ENCODE assay signal across 10 cellular contexts in the genomic region with DNA sequence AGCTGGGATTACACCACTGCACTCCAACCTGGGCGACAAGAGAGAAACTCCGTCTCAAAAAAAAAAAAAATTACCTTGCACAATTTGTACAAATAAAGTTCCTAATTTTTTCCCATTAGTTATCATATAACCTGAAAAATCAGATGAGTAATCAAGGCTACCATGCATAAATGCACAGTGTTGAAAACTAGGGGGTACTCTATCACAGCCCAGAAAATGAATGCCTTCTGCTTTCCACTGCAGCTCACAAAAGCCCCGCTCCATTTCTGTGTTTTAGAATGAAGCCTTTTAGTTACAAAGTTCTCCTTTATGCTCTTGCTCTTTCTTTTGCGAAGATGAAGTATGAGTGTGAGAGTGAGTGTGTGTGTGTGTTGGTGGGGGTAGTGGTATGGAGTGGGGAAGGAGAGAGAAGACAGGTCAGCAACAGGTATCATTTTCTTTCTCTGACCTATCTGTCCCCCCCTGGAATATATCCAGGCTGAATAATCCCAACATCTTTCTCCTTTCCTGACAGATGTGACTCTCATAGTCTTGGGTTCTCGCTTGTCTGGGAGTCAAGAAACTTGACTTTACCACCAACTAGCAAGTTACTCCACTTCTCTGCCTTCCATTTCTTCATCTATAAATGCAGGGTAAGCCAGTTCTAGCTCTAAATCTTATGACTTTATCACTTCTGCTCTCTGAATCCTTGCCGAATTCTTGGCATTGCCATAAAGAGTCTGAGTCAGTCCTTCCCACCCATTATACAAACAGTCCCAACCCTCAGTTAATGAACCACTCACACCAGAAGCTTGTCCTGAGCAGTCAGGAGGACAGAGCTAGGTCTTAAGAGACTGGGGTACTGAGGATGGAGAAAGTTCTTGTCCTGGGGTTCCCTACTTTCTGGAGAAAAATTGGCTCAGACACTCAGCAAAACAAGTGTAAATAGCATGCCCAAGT. TPM values are rescaled to one million over a fixed set of nuclear protein-coding genes. Genes with fewer than 3 reads are reported as not detected.
DNase-seq lines count a peak whose midpoint lies in the region; ATAC-seq, FAIRE-seq and TF ChIP-seq lines count a peak whose summit lies in the region.
"Had no signal": no experiment of that assay in that cellular context is flagged by ENCODE, and none has a peak within 500 bp of the region (broad histone marks: within the 10 kb centered on the region; RNA-seq: fewer than 3 reads in every experiment).

No MANE protein-coding gene starts in this region.

- peak overlapping the region; percentile 49 for H3K27ac ChIP-seq in muscle layer of duodenum (ENCODE audit: low read length)

- no peak for ATAC-seq in central memory CD8-positive, alpha-beta T cell (replicated peaks; ENCODE audit: extremely low read depth, poor library complexity, severe bottlenecking)
- ATAC-seq in HG02981 (IDR thresholded peaks at IDR 0.05; ENCODE audit: unreplicated experiment) = no peak

- peaks cover 80% of the 10 kb centered on the region for H3K36me3 Mint-ChIP-seq in central memory CD8-positive, alpha-beta T cell (ENCODE audit: insufficient read depth)

- peak; percentile 87 for DNase-seq in AG20443 (ENCODE audit: low spot score)
- DNase-seq in LHCN-M2 (ENCODE audit: low read depth) = peak; percentile 76
- DNase-seq in central memory CD8-positive, alpha-beta T cell (ENCODE audit: low spot score in 2 of 2) = no peak
- DNase-seq in GM12891 (ENCODE audit: insufficient read length, low spot score) = no peak
- DNase-seq in hippocampal formation (lab: John Stamatoyannopoulos, UW) = no peak
- no peak for DNase-seq in NCI-H82 (lab: John Stamatoyannopoulos, UW)

- H3K9me3 ChIP-seq in muscle layer of duodenum (ENCODE audit: control insufficient read depth in 1 of 2, low read length in 2 of 2) = no peaks in the 10 kb centered on the region

- H3K9me3 Mint-ChIP-seq in central memory CD8-positive, alpha-beta T cell = no peaks in the 10 kb centered on the region

- peaks cover 54% of the 10 kb centered on the region for H3K4me1 Mint-ChIP-seq in central memory CD8-positive, alpha-beta T cell

- peak overlapping the region; percentile 14 for H3K4me3 Mint-ChIP-seq in central memory CD8-positive, alpha-beta T cell

- no peak overlapping the region for H3K4me3 ChIP-seq in muscle layer of duodenum (ENCODE audit: low read depth in 1 of 2, low read length in 2 of 2)

- no peaks in the 10 kb centered on the region for H3K36me3 ChIP-seq in muscle layer of duodenum (ENCODE audit: control insufficient read depth in 1 of 2, insufficient read depth in 2 of 2, low read length in 2 of 2)

- H3K27ac Mint-ChIP-seq in central memory CD8-positive, alpha-beta T cell (ENCODE audit: low read depth) = peak overlapping the region; percentile 74

- no peaks in the 10 kb centered on the region for H3K27me3 Mint-ChIP-seq in central memory CD8-positive, alpha-beta T cell

- FAIRE-seq in GM12891 (lab: Jason Lieb, UNC) = no peak

- H3K4me1 ChIP-seq in muscle layer of duodenum (ENCODE audit: control insufficient read depth in 1 of 2, insufficient read depth in 2 of 2, low read length in 2 of 2) = peaks cover 0 to 3% of the 10 kb centered on the region in 2 donors

- no peak for TF ChIP-seq POLR2A in GM12891 (IDR thresholded peaks at IDR 0.05; ENCODE audit: low read depth, low read length)

- no peaks in the 10 kb centered on the region for H3K27me3 ChIP-seq in muscle layer of duodenum (ENCODE audit: low read depth, low read length)

TF ChIP-seq in GM12891, 5 proteins besides CTCF, POLR2A, EP300 and RAD21:
- no peak for TF ChIP-seq TAF1 (IDR thresholded peaks at IDR 0.05; ENCODE audit: low read depth, low read length)
- TF ChIP-seq POU2F2 (IDR thresholded peaks at IDR 0.05; ENCODE audit: low read depth, low read length) = no peak
- no peak for TF ChIP-seq SPI1 (IDR thresholded peaks at IDR 0.05; ENCODE audit: low read depth, low read length)
- TF ChIP-seq POLR2AphosphoS5 (IDR thresholded peaks at IDR 0.05; ENCODE audit: low read depth, low read length) = no peak
- TF ChIP-seq PAX5 (IDR thresholded peaks at IDR 0.05; ENCODE audit: insufficient read depth, low read length, severe bottlenecking) = no peak

RNA-seq across cellular contexts. Expression of gene BIN2, which starts 16.1 kb away (rescaled TPM):
- not detected in 2 replicates for total RNA-seq in LHCN-M2 (2014; rRNA removed)
- polyA plus RNA-seq in LHCN-M2 (2012) = not detected
- 18.6 TPM for polyA plus RNA-seq in GM12891 (2012; ENCODE audit: low read depth, missing spikeins)

RNA-seq across cellular contexts. Expression of gene SMAGP, which starts 37.7 kb away (rescaled TPM):
- total RNA-seq in LHCN-M2 (2014; rRNA removed) = 16.2 and 23.0 TPM in 2 replicates
- 15.0 TPM for polyA plus RNA-seq in LHCN-M2 (2012)
- polyA plus RNA-seq in GM12891 (2012; ENCODE audit: low read depth, missing spikeins) = 2.7 TPM

RNA-seq across cellular contexts. Expression of gene CELA1, which starts 38.6 kb away (rescaled TPM):
- total RNA-seq in LHCN-M2 (2014; rRNA removed) = not detected in 2 replicates
- polyA plus RNA-seq in LHCN-M2 (2012) = not detected
- not detected for polyA plus RNA-seq in GM12891 (2012; ENCODE audit: low read depth, missing spikeins)
- total RNA-seq: liver had no signal
- polyA plus RNA-seq: adipose tissue, liver had no signal

Comparison
In these comparisons a context has a peak if more than half of its experiments do, and no peak if none do; other contexts are left out.
1. DNase-seq: peak in AG20443 (single experiment) and LHCN-M2 (single experiment); none in central memory CD8-positive, alpha-beta T cell (0 of 2), GM12891 (single experiment), hippocampal formation (0 of 2) and NCI-H82 (single experiment).